8 cellular contexts compared by ENCODE assay signal in genomic region chr11:130522284-130522961, GRCh38.
DNase-seq lines count a peak whose midpoint lies in the region; ATAC-seq and TF ChIP-seq lines count a peak whose summit lies in the region.

No MANE protein-coding gene starts in this region.

- intact Hi-C loops in CD4-positive, alpha-beta memory T cell (cut with micrococcal nuclease), result no loop called here

- H3K4me1 Mint-ChIP-seq in nephron progenitor cell, result peaks cover 47% of the 10 kb centered on the region
- H3K4me1 Mint-ChIP-seq in CD4-positive, alpha-beta memory T cell, result no peaks in the 10 kb centered on the region

- no peaks in the 10 kb centered on the region for H3K27me3 ChIP-seq in CD4-positive, alpha-beta memory T cell (ENCODE audit: insufficient read depth, low read length)

- H3K9me3 ChIP-seq in CD4-positive, alpha-beta memory T cell (ENCODE audit: control insufficient read depth in 1 of 2, low read length in 2 of 2), result no peaks in the 10 kb centered on the region

- no peak overlapping the region for H3K4me3 Mint-ChIP-seq in nephron progenitor cell
- no peak overlapping the region for H3K4me3 Mint-ChIP-seq in CD4-positive, alpha-beta memory T cell

- no peaks in the 10 kb centered on the region for H3K36me3 ChIP-seq in CD4-positive, alpha-beta memory T cell (ENCODE audit: insufficient read depth, low read length)

- H3K4me1 ChIP-seq in CD4-positive, alpha-beta memory T cell (ENCODE audit: insufficient read depth, low read length), result no peaks in the 10 kb centered on the region

- TF ChIP-seq CTCF in AG10803 (conservative IDR thresholded peaks at IDR 0.05; ENCODE audit: low read length) (no peak), fibroblast of mammary gland (conservative IDR thresholded peaks at IDR 0.05; ENCODE audit: control insufficient read depth, insufficient read depth, low read depth, low read length) (no peak), nephron progenitor cell (IDR thresholded peaks at IDR 0.05) (no peak)

- no peaks in the 10 kb centered on the region for H3K9me3 Mint-ChIP-seq in nephron progenitor cell
- H3K9me3 Mint-ChIP-seq in CD4-positive, alpha-beta memory T cell, result no peaks in the 10 kb centered on the region

- no peaks in the 10 kb centered on the region for H3K36me3 Mint-ChIP-seq in nephron progenitor cell (ENCODE audit: low read depth)
- no peaks in the 10 kb centered on the region for H3K36me3 Mint-ChIP-seq in CD4-positive, alpha-beta memory T cell

- POLR2A ChIA-PET in CD4-positive, alpha-beta memory T cell (lab: Charles Lee; ENCODE audit: partially characterized antibody), result no interaction called here

- CTCF ChIA-PET in CD4-positive, alpha-beta memory T cell (lab: Charles Lee; ENCODE audit: partially characterized antibody), result interaction anchor here (0.5 kb wide), 1 partner anchor 286 kb away, joined by 3 read pairs; no protein-coding TSS in a partner anchor

- DNase-seq in AG10803 (ENCODE audit: low read depth), result peak; percentile 86
- peak; percentile 63 for DNase-seq in OCI-M1 (lab: John Stamatoyannopoulos, UW)
- DNase-seq in fibroblast of mammary gland (ENCODE audit: low read depth), result peak; percentile 95
- peak; percentile 59 for DNase-seq in nephron progenitor cell
- DNase-seq in CD4-positive, alpha-beta memory T cell, result no peak
- DNase-seq in activated naive CD4-positive, alpha-beta T cell treated with anti-CD3 and anti-CD28 coated beads, Interleukin-2, amount 50 U/mL, for 16 hours, result no peak

- peaks cover 17% of the 10 kb centered on the region for H3K27me3 Mint-ChIP-seq in nephron progenitor cell (ENCODE audit: low read depth, poor library complexity)
- H3K27me3 Mint-ChIP-seq in CD4-positive, alpha-beta memory T cell, result peaks cover 0 to 3% of the 10 kb centered on the region in 2 donors

- no peak for ATAC-seq in GM21360 (IDR thresholded peaks at IDR 0.05; ENCODE audit: unreplicated experiment)
- no peak for ATAC-seq in HG02852 (IDR thresholded peaks at IDR 0.05; ENCODE audit: unreplicated experiment)

- H3K4me3 ChIP-seq in AG10803 (ENCODE audit: low read length), result no peak overlapping the region
- H3K4me3 ChIP-seq in fibroblast of mammary gland (ENCODE audit: control insufficient read depth, low read depth, low read length), result no peak overlapping the region
- no peak overlapping the region for H3K4me3 ChIP-seq in CD4-positive, alpha-beta memory T cell (ENCODE audit: low read length in 2 of 2)

- no peak overlapping the region for H3K27ac ChIP-seq in CD4-positive, alpha-beta memory T cell (ENCODE audit: low read depth, low read length)

- peak overlapping the region; percentile 52 for H3K27ac Mint-ChIP-seq in nephron progenitor cell
- no peak overlapping the region for H3K27ac Mint-ChIP-seq in CD4-positive, alpha-beta memory T cell

Comparison
In these comparisons a context has a peak if more than half of its experiments do, and no peak if none do; other contexts are left out.
1. DNase-seq: peak in AG10803 (single experiment), OCI-M1 (single experiment), fibroblast of mammary gland (single experiment) and nephron progenitor cell (single experiment); none in CD4-positive, alpha-beta memory T cell (0 of 5) and activated naive CD4-positive, alpha-beta T cell treated with anti-CD3 and anti-CD28 coated beads, Interleukin-2, amount 50 U/mL, for 16 hours (single experiment).